8 cellular contexts compared by ENCODE assay signal in genomic region chr7:131507592-131508331, GRCh38. TPM values are rescaled to one million over a fixed set of nuclear protein-coding genes. Genes with fewer than 3 reads are reported as not detected.
DNase-seq lines count a peak whose midpoint lies in the region; ATAC-seq and TF ChIP-seq lines count a peak whose summit lies in the region.

No MANE protein-coding gene starts in this region.

- intact Hi-C loops in adrenal gland (cut with DNase I), result loop anchor here (5.0 kb wide), 1 partner anchor 145 kb away; no protein-coding TSS in a partner anchor
- intact Hi-C loops in right cardiac atrium (cut with DNase I), result loop anchor here in 3 of 4 donors (2.0 kb wide), 1 partner anchor 147 kb away; no protein-coding TSS in a partner anchor
- intact Hi-C loops in sciatic nerve (cut with DNase I), result loop anchor here (5.0 kb wide), 1 partner anchor 145 kb away; no protein-coding TSS in a partner anchor

- H3K9me3 ChIP-seq in HEK293 (ENCODE audit: control insufficient read depth, insufficient read depth, low read depth, low read length) (no peaks in the 10 kb centered on the region), adrenal gland (replicated peaks in 1 of 3) (no peaks in the 10 kb centered on the region), right cardiac atrium (ENCODE audit: control insufficient read depth, low read length) (no peaks in the 10 kb centered on the region)

- no peak for TF ChIP-seq POLR2A in adrenal gland (IDR thresholded peaks at IDR 0.05)

- 11 to 16% (median 13%) methylated on average over 14 of the region's 14 CpGs for WGBS in adrenal gland, 4 donors
- 20% methylated on average over 14 of the region's 14 CpGs for WGBS in right cardiac atrium

- H3K4me1 ChIP-seq in HEK293 (ENCODE audit: control insufficient read depth, insufficient read depth, low read length) (no peaks in the 10 kb centered on the region), adrenal gland (replicated peaks in 1 of 2) (peaks cover 11 to 21% of the 10 kb centered on the region in 2 donors), right cardiac atrium (ENCODE audit: control insufficient read depth, insufficient read depth, low read length) (peaks cover 16% of the 10 kb centered on the region)

- TF ChIP-seq CTCF in HEK293 (tag by site-specific recombination; IDR thresholded peaks at IDR 0.05) (peak; percentile 81), adrenal gland (IDR thresholded peaks at IDR 0.05) (peak; percentile 74 to 93 (median 88))

- POLR2A ChIA-PET in HEK293 (lab: Yijun Ruan, JAX), result interaction anchor here (0.7 kb wide), 1 partner anchor 611 kb away, joined by 4 read pairs; no protein-coding TSS in a partner anchor

- DNase-seq in ELR (ENCODE audit: low read depth) (peak; percentile 74), NCI-H1417 (lab: John Stamatoyannopoulos, UW) (peak; percentile 66 to 83 (median 74)), T-helper 2 cell (peak; percentile 28 to 82 (median 65)), adrenal gland (peak; percentile 76 to 93 (median 87)), right cardiac atrium (peak; percentile 86 to 96 (median 94)), sciatic nerve (ENCODE audit: low spot score) (peak; percentile 93)

- CTCF ChIA-PET in HEK293 (lab: Yijun Ruan, JAX), result interaction anchor here (0.6 to 8.6 kb wide), 17 partner anchors 10 to 1202 kb away, joined by 3 to 54 read pairs (median 4); no protein-coding TSS in a partner anchor

- no peak overlapping the region for H3K27ac ChIP-seq in HEK293 (ENCODE audit: extremely low read depth, low read depth, low read length)
- no peak overlapping the region for H3K27ac ChIP-seq in adrenal gland
- H3K27ac ChIP-seq in right cardiac atrium (ENCODE audit: low read length), result no peak overlapping the region

- H3K36me3 ChIP-seq in HEK293 (ENCODE audit: control insufficient read depth in 2 of 2, insufficient read depth in 1 of 2, low read length in 2 of 2) (peaks cover 0 to 4% of the 10 kb centered on the region in 2 experiments; a peak in 1 of 3 replicates), adrenal gland (replicated peaks in 1 of 2) (no peaks in the 10 kb centered on the region)

- H3K4me3 ChIP-seq in HEK293 (ENCODE audit: low read depth, low read length), result no peak overlapping the region
- no peak overlapping the region for H3K4me3 ChIP-seq in adrenal gland
- no peak overlapping the region for H3K4me3 ChIP-seq in right cardiac atrium (ENCODE audit: low read length)

- H3K27me3 ChIP-seq in adrenal gland (no peaks in the 10 kb centered on the region), right cardiac atrium (ENCODE audit: control insufficient read depth, insufficient read depth) (no peaks in the 10 kb centered on the region)

- ATAC-seq in right cardiac atrium (peak; percentile 58 to 64), sciatic nerve (peak; percentile 74), HG03457 (IDR thresholded peaks at IDR 0.05; ENCODE audit: unreplicated experiment) (no peak)

TF ChIP-seq in HEK293, 187 proteins besides CTCF, POLR2A, EP300 and RAD21 (continues in another document):
- TF ChIP-seq ZSCAN4 (tag by site-specific recombination; IDR thresholded peaks at IDR 0.05) (no peak), ZNF837 (tag by site-specific recombination; IDR thresholded peaks at IDR 0.05) (no peak), ZNF488 (tag by site-specific recombination; IDR thresholded peaks at IDR 0.05) (no peak), ZNF138 (tag by site-specific recombination; IDR thresholded peaks at IDR 0.05; ENCODE audit: borderline replicate concordance) (no peak), ZNF560 (tag by site-specific recombination; IDR thresholded peaks at IDR 0.05; ENCODE audit: borderline replicate concordance) (no peak), ZXDB (tag by site-specific recombination; IDR thresholded peaks at IDR 0.05) (no peak), ZNF335 (tag by site-specific recombination; conservative IDR thresholded peaks at IDR 0.05) (no peak), HOXA7 (CRISPR knock-in tag; IDR thresholded peaks at IDR 0.05; ENCODE audit: borderline replicate concordance) (no peak), ZNF223 (tag by site-specific recombination; IDR thresholded peaks at IDR 0.05) (no peak), ATF2 (tag by site-specific recombination; IDR thresholded peaks at IDR 0.05; ENCODE audit: low read depth) (no peak), ZNF157 (tag by site-specific recombination; IDR thresholded peaks at IDR 0.05) (no peak), ZNF677 (tag by site-specific recombination; IDR thresholded peaks at IDR 0.05) (no peak), PATZ1 (tag by site-specific recombination; IDR thresholded peaks at IDR 0.05) (no peak), SCRT2 (tag by site-specific recombination; IDR thresholded peaks at IDR 0.05) (no peak), ZNF449 (tag by site-specific recombination; IDR thresholded peaks at IDR 0.05) (0 out of 2 replicates have a peak, but pooled peaks have one; percentile 18), ZNF19 (tag by site-specific recombination; IDR thresholded peaks at IDR 0.05; ENCODE audit: low read depth) (no peak), ZNF169 (tag by site-specific recombination; IDR thresholded peaks at IDR 0.05) (no peak), KLF10 (tag by site-specific recombination; IDR thresholded peaks at IDR 0.05) (no peak)

RNA-seq across cellular contexts. Expression of gene PODXL, which starts 48.7 kb away (rescaled TPM):
- total RNA-seq in adrenal gland (10 to 100 TPM; 28.1 to 99.6 (median 42.4) TPM), right cardiac atrium (10 to 100 TPM; 60.7 to 81.1 (median 63.9) TPM), sciatic nerve (54.9 TPM)
- polyA plus RNA-seq in adrenal gland (10 to 100 TPM; 10.2 to 44.2 (median 21.3) TPM), right cardiac atrium (29.1 TPM)
